ENCODE assay signal across 15 cellular contexts in the genomic region with DNA sequence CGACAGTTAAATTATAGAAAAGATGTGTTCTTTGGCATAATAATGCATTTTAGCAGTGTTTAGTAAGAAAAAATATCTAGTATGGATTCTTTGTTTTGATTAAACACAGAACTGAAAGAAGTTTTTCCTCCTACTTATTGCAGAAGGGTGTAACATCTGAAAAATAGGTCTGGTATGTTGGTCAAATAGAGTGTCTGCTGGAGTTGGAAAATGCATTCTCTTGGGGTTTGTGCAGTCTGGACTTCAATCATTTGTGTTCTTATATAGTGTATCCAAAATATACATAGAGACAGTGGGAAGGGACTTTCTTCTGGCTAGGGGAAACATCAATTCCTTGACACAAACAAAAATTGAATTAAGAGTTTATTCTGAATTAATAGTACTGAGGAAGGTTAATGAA.
DNase-seq lines count a peak whose midpoint lies in the region; ATAC-seq and TF ChIP-seq lines count a peak whose summit lies in the region.
"Had no signal": no experiment of that assay in that cellular context is flagged by ENCODE, and none has a peak within 500 bp of the region (broad histone marks: within the 10 kb centered on the region; RNA-seq: fewer than 3 reads in every experiment).

No MANE protein-coding gene starts in this region.

- H3K27ac Mint-ChIP-seq in chondrocyte (ENCODE audit: unreplicated experiment): peak overlapping the region; percentile 25
- H3K27ac Mint-ChIP-seq: CD4-positive, CD25-positive, alpha-beta regulatory T cell; H9 had no signal

- no TSS peak for BruUV-seq in mammary epithelial cell (replicated peaks; lab: Mats Ljungman, UMichigan)

- TF ChIP-seq CTCF in chondrocyte (IDR thresholded peaks at IDR 0.05) (no peak), fibroblast of mammary gland (conservative IDR thresholded peaks at IDR 0.05; ENCODE audit: control insufficient read depth, insufficient read depth, low read depth, low read length) (no peak), mammary epithelial cell (conservative IDR thresholded peaks at IDR 0.05 in 1 of 2, IDR thresholded peaks at IDR 0.05 in 1 of 2; ENCODE audit: extremely low read depth in 1 of 2, insufficient read depth in 1 of 2, low read depth in 1 of 2, low read length in 2 of 2) (no peak), GM13977 (IDR thresholded peaks at IDR 0.05; ENCODE audit: extremely low read depth, insufficient read depth, missing control alignments) (no peak)

- no peaks in the 10 kb centered on the region for H3K79me2 ChIP-seq in mammary epithelial cell (ENCODE audit: insufficient read depth, low read length)

- no peaks in the 10 kb centered on the region for H3K36me3 ChIP-seq in mammary epithelial cell (ENCODE audit: insufficient read depth, low read length)
- H3K36me3 ChIP-seq: BLaER1 had no signal

- ATAC-seq in GM19467 (IDR thresholded peaks at IDR 0.05; ENCODE audit: unreplicated experiment): no peak

- CTCF ChIA-PET in mammary epithelial cell (lab: Charles Lee; ENCODE audit: low non-redundant PET): no interaction called here

- no peaks in the 10 kb centered on the region for H3K36me3 Mint-ChIP-seq in chondrocyte (ENCODE audit: low read depth)
- H3K36me3 Mint-ChIP-seq: CD4-positive, CD25-positive, alpha-beta regulatory T cell had no signal

- H3K4me2 ChIP-seq in mammary epithelial cell (ENCODE audit: insufficient read depth, low read depth, low read length): no peak overlapping the region
- H3K4me2 ChIP-seq: BLaER1 had no signal

- H3K9ac ChIP-seq in mammary epithelial cell (ENCODE audit: insufficient read depth, low read length): no peak overlapping the region
- H3K9ac ChIP-seq: BLaER1 had no signal

- peaks cover 5% of the 10 kb centered on the region for H3K27me3 Mint-ChIP-seq in chondrocyte (ENCODE audit: low read depth)

- H3K4me1 Mint-ChIP-seq in chondrocyte (ENCODE audit: low read depth): peaks cover 46% of the 10 kb centered on the region
- H3K4me1 Mint-ChIP-seq: CD4-positive, CD25-positive, alpha-beta regulatory T cell; H9 had no signal

- no peak overlapping the region for H3K27ac ChIP-seq in mammary epithelial cell (ENCODE audit: insufficient read depth, low read depth, low read length)
- H3K27ac ChIP-seq: BLaER1 had no signal

- no peaks in the 10 kb centered on the region for H3K9me3 ChIP-seq in mammary epithelial cell (replicated peaks; ENCODE audit: insufficient read depth, low read length)
- H3K9me3 ChIP-seq: BLaER1 had no signal

- intact Hi-C loops in mammary epithelial cell (cut with micrococcal nuclease): no loop called here

- dilution Hi-C loops in mammary epithelial cell (cut with HindIII; ENCODE audit: low sequenced_read_pairs): no loop called here

- no peaks in the 10 kb centered on the region for H4K20me1 ChIP-seq in mammary epithelial cell (ENCODE audit: insufficient read depth, low read length)
- H4K20me1 ChIP-seq: BLaER1 had no signal

- no peak overlapping the region for H3K4me3 Mint-ChIP-seq in chondrocyte (ENCODE audit: unreplicated experiment)
- H3K4me3 Mint-ChIP-seq: CD4-positive, CD25-positive, alpha-beta regulatory T cell; H9 had no signal

- H3K9me3 Mint-ChIP-seq in chondrocyte (ENCODE audit: low read depth): no peaks in the 10 kb centered on the region
- H3K9me3 Mint-ChIP-seq: H9 had no signal

- 83% methylated on average over 1 of the region's 1 CpG for WGBS in mammary epithelial cell (ENCODE audit: low coverage, missing lambda C conversion rate)

- DNase-seq in AG20443 (ENCODE audit: low spot score): peak; percentile 18
- no peak for DNase-seq in chondrocyte (ENCODE audit: low spot score)
- DNase-seq in fibroblast of mammary gland (ENCODE audit: low read depth): peak; percentile 20
- peak; percentile 49 for DNase-seq in skeletal muscle cell (ENCODE audit: low read depth)
- no peak for DNase-seq in mammary epithelial cell
- DNase-seq in GM13977 (ENCODE audit: low spot score): no peak
- DNase-seq in NCI-H748 (lab: John Stamatoyannopoulos, UW; ENCODE audit: unreplicated experiment): no peak
- DNase-seq: ACHN; CD4-positive, CD25-positive, alpha-beta regulatory T cell; DMS53; GF-D8; GOT3; H9 had no signal

- H3K4me3 ChIP-seq in fibroblast of mammary gland (ENCODE audit: control insufficient read depth, low read depth, low read length) (no peak overlapping the region), skeletal muscle cell (ENCODE audit: low read depth, low read length) (no peak overlapping the region), mammary epithelial cell (replicated peaks in 1 of 3; ENCODE audit: insufficient read depth in 1 of 3, low read depth in 2 of 3, low read length in 3 of 3) (no peak overlapping the region)
- H3K4me3 ChIP-seq: BLaER1 had no signal

- no peak overlapping the region for H2AFZ ChIP-seq in mammary epithelial cell (ENCODE audit: low read depth, low read length)

- no peaks in the 10 kb centered on the region for H3K27me3 ChIP-seq in mammary epithelial cell (ENCODE audit: insufficient read depth, low read length)
- H3K27me3 ChIP-seq: BLaER1 had no signal

- in situ Hi-C loops in mammary epithelial cell (cut with MboI; ENCODE audit: low sequenced_read_pairs in 2 of 2): no loop called here
- in situ Hi-C loops in GM13977 (cut with MboI; ENCODE audit: low pct_unique_long_range_greater_than_20kb, low sequenced_read_pairs, unreplicated experiment): no loop called here

- peaks cover 6% of the 10 kb centered on the region for H3K4me1 ChIP-seq in mammary epithelial cell (ENCODE audit: insufficient read depth, low read length)
- H3K4me1 ChIP-seq: BLaER1 had no signal

Comparison
In these comparisons a context has a peak if more than half of its experiments do, and no peak if none do; other contexts are left out.
1. DNase-seq: peak in AG20443 (single experiment), fibroblast of mammary gland (single experiment) and skeletal muscle cell (single experiment); none in chondrocyte (single experiment), mammary epithelial cell (single experiment), GM13977 (single experiment) and NCI-H748 (single experiment).